ENCODE assay signal across 8 cellular contexts in genomic region chr2:64606495-64607363, GRCh38. TPM values are rescaled to one million over a fixed set of nuclear protein-coding genes. Genes with fewer than 3 reads are reported as not detected.
A peak's percentile ranks its signal among the peaks of the same experiment; 100 is the strongest.
DNase-seq lines count a peak whose midpoint lies in the region; ATAC-seq, FAIRE-seq and TF ChIP-seq lines count a peak whose summit lies in the region.

No MANE protein-coding gene starts in this region.

- peak; percentile 94 for FAIRE-seq in GM12892 (lab: Jason Lieb, UNC)

- peak; percentile 83 for DNase-seq in GM12892 (ENCODE audit: insufficient read length)
- peak; percentile 95 for DNase-seq in NOMO-1 treated with dmso at 0.1 percent for 144 hours (lab: John Stamatoyannopoulos, UW; ENCODE audit: unreplicated experiment)
- DNase-seq in activated T-helper 1 cell treated with anti-CD3 and anti-CD28 coated beads, Interleukin-2, amount 50 U/mL, for 16 hours (ENCODE audit: low read depth in 1 of 2, low spot score in 1 of 2): peak; percentile 60 to 73
- DNase-seq in Right ventricle myocardium superior: peak; percentile 95
- DNase-seq in sciatic nerve (ENCODE audit: low spot score): peak; percentile 91
- DNase-seq in NCI-H2029 (lab: John Stamatoyannopoulos, UW): no peak
- no peak for DNase-seq in SW 1271 (lab: John Stamatoyannopoulos, UW)

- peak; percentile 63 for TF ChIP-seq POLR2A in GM12892 (IDR thresholded peaks at IDR 0.05; ENCODE audit: low read depth, low read length)

- intact Hi-C loops in Right ventricle myocardium superior (cut with DNase I): loop anchor here (5.0 kb wide), 1 partner anchor 41 kb away; no protein-coding TSS in a partner anchor
- intact Hi-C loops in sciatic nerve (cut with DNase I): no loop called here

- ATAC-seq in HG02623 (IDR thresholded peaks at IDR 0.05; ENCODE audit: unreplicated experiment) (peak; percentile 83), Right ventricle myocardium superior (ENCODE audit: poor library complexity) (peak; percentile 86), sciatic nerve (peak; percentile 98)

RNA-seq across cellular contexts. Expression of gene SERTAD2, which starts 47.0 kb away (rescaled TPM):
- polyA plus RNA-seq in GM12892 (2012; ENCODE audit: missing spikeins): 21.0 TPM
- 12.8 TPM for total RNA-seq in Right ventricle myocardium superior
- 25.5 TPM for total RNA-seq in sciatic nerve

Comparison
In these comparisons a context has a peak if more than half of its experiments do, and no peak if none do; other contexts are left out.
1. DNase-seq: peak in GM12892 (single experiment), NOMO-1 treated with dmso at 0.1 percent for 144 hours (single experiment), activated T-helper 1 cell treated with anti-CD3 and anti-CD28 coated beads, Interleukin-2, amount 50 U/mL, for 16 hours (2 of 2), Right ventricle myocardium superior (single experiment) and sciatic nerve (single experiment); none in NCI-H2029 (single experiment) and SW 1271 (0 of 2).
2. Peak in every context shown above with its lines, with median percentiles within 50 percentile points of each other: ATAC-seq.